ENCODE assay signal across 9 cellular contexts in the genomic region with DNA sequence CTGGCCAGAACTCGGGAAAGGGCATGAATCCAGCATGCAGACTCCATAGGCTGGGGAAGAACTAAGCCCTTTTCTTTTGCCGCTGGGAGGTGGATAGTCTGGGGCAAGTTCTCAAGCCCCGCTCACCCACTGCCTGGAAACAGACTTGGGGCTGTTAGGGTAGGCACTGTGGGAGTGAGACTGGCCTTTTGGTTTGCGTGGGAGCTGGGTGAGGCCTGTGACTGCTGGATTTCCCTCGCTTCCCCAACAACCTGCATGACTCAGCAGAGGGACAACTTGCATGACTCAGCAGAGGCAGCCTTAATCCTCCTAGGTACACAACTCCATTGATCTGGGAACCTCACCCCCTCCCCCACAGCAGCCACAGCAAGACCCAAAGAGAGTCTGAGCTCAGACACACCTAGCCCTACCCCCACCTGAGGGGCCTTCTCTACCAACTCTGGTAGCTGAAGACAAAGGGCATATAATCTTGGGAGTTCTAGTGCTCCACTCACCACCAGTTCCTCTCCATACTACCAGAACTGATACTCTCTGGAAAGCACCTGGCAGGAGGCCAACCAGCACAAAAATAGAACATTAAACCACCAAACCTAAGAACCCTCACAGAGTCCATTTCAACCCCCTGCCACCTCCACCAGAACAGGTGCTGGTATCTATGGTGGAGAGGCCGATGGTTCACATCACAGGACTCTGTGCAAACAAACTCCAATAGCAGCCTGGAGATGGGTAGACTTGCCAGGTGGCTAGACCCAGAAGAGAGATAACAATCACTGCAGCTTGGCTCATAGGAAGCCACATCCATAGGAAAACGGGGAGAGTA.
A peak's percentile ranks its signal among the peaks of the same experiment; 100 is the strongest.
DNase-seq lines count a peak whose midpoint lies in the region; ATAC-seq and TF ChIP-seq lines count a peak whose summit lies in the region.
"Had no signal": no experiment of that assay in that cellular context is flagged by ENCODE, and none has a peak within 500 bp of the region (broad histone marks: within the 10 kb centered on the region; RNA-seq: fewer than 3 reads in every experiment).

No MANE protein-coding gene starts in this region.

- no peak for TF ChIP-seq CTCF in body of pancreas (IDR thresholded peaks at IDR 0.05)
- TF ChIP-seq CTCF in GM13976 (IDR thresholded peaks at IDR 0.05; ENCODE audit: borderline replicate concordance, control extremely low read depth, extremely low read depth, insufficient read depth, missing control alignments), result no peak

- CTCF ChIA-PET in activated CD4-positive, alpha-beta memory T cell treated with anti-CD3 and anti-CD28 coated beads, Interleukin-2, amount 10 ng/mL, durations not matched to agents 7 days and 5 days (lab: Charles Lee), result no interaction called here

- H3K36me3 ChIP-seq in body of pancreas (replicated peaks in 1 of 2; ENCODE audit: insufficient read depth in 1 of 2, low read depth in 2 of 2), result no peaks in the 10 kb centered on the region

- in situ Hi-C loops in GM13976 (cut with MboI; ENCODE audit: low sequenced_read_pairs, unreplicated experiment), result no loop called here

- H3K4me1 ChIP-seq in body of pancreas, result no peaks in the 10 kb centered on the region

- no peaks in the 10 kb centered on the region for H3K36me3 Mint-ChIP-seq in activated CD4-positive, alpha-beta memory T cell treated with anti-CD3 and anti-CD28 coated beads, Interleukin-2, amount 10 ng/mL, durations not matched to agents 7 days and 5 days (ENCODE audit: low read depth)
- H3K36me3 Mint-ChIP-seq in effector memory CD8-positive, alpha-beta T cell (ENCODE audit: insufficient read depth), result no peaks in the 10 kb centered on the region

- no peak overlapping the region for H3K27ac ChIP-seq in body of pancreas
- H3K27ac ChIP-seq: SK-N-MC had no signal

- POLR2A ChIA-PET in activated CD4-positive, alpha-beta memory T cell treated with anti-CD3 and anti-CD28 coated beads, Interleukin-2, amount 10 ng/mL, durations not matched to agents 7 days and 5 days (lab: Charles Lee), result no interaction called here

- H3K27ac Mint-ChIP-seq in activated CD4-positive, alpha-beta memory T cell treated with anti-CD3 and anti-CD28 coated beads, Interleukin-2, amount 10 ng/mL, durations not matched to agents 7 days and 5 days, result no peak overlapping the region
- no peak overlapping the region for H3K27ac Mint-ChIP-seq in effector memory CD8-positive, alpha-beta T cell

- DNase-seq in NCI-H1105 (lab: John Stamatoyannopoulos, UW) (peak; percentile 19), body of pancreas (peak in 3 of 4 donors; percentile 21 to 26 (median 22)), GM13976 (ENCODE audit: low spot score) (no peak), ureter (ENCODE audit: low spot score) (no peak)
- no peak for DNase-seq in activated CD4-positive, alpha-beta memory T cell treated with anti-CD3 and anti-CD28 coated beads, Interleukin-2, amount 10 ng/mL, durations not matched to agents 7 days and 5 days
- DNase-seq in effector memory CD8-positive, alpha-beta T cell, result no peak

- no peaks in the 10 kb centered on the region for H3K9me3 Mint-ChIP-seq in activated CD4-positive, alpha-beta memory T cell treated with anti-CD3 and anti-CD28 coated beads, Interleukin-2, amount 10 ng/mL, durations not matched to agents 7 days and 5 days
- H3K9me3 Mint-ChIP-seq in effector memory CD8-positive, alpha-beta T cell, result peaks cover 0 to 2% of the 10 kb centered on the region in 2 donors

- H3K27me3 ChIP-seq in body of pancreas, result no peaks in the 10 kb centered on the region

- whole genome bisulfite sequencing in body of pancreas, 2 donors, result 74 to 76% methylated on average over 4 to 7 of the region's 7 CpGs

- ATAC-seq in GM18505 (IDR thresholded peaks at IDR 0.05; ENCODE audit: unreplicated experiment) (peak; percentile 61), HG02588 (IDR thresholded peaks at IDR 0.05; ENCODE audit: unreplicated experiment) (peak; percentile 76), body of pancreas (no peak)
- ATAC-seq in effector memory CD8-positive, alpha-beta T cell (replicated peaks), result no peak

- H3K4me3 ChIP-seq in body of pancreas, result no peak overlapping the region
- H3K4me3 ChIP-seq: SK-N-MC had no signal

- TF ChIP-seq POLR2A in GM18505 (IDR thresholded peaks at IDR 0.05; ENCODE audit: borderline replicate concordance, extremely low read depth, insufficient read depth, insufficient read length), result no peak
- TF ChIP-seq POLR2A in body of pancreas (IDR thresholded peaks at IDR 0.05), result no peak

- H3K4me1 Mint-ChIP-seq in activated CD4-positive, alpha-beta memory T cell treated with anti-CD3 and anti-CD28 coated beads, Interleukin-2, amount 10 ng/mL, durations not matched to agents 7 days and 5 days, result no peaks in the 10 kb centered on the region
- no peaks in the 10 kb centered on the region for H3K4me1 Mint-ChIP-seq in effector memory CD8-positive, alpha-beta T cell (ENCODE audit: low read depth in 2 of 2)

- intact Hi-C loops in body of pancreas (cut with DNase I), result no loop called here

- H3K9me3 ChIP-seq in body of pancreas, result no peaks in the 10 kb centered on the region

- H3K4me3 Mint-ChIP-seq in activated CD4-positive, alpha-beta memory T cell treated with anti-CD3 and anti-CD28 coated beads, Interleukin-2, amount 10 ng/mL, durations not matched to agents 7 days and 5 days, result no peak overlapping the region
- no peak overlapping the region for H3K4me3 Mint-ChIP-seq in effector memory CD8-positive, alpha-beta T cell

- H3K27me3 Mint-ChIP-seq in activated CD4-positive, alpha-beta memory T cell treated with anti-CD3 and anti-CD28 coated beads, Interleukin-2, amount 10 ng/mL, durations not matched to agents 7 days and 5 days, result peaks cover 8% of the 10 kb centered on the region
- H3K27me3 Mint-ChIP-seq in effector memory CD8-positive, alpha-beta T cell, result peaks cover 2 to 12% of the 10 kb centered on the region in 2 donors

Comparison
In these comparisons a context has a peak if more than half of its experiments do, and no peak if none do; other contexts are left out.
1. ATAC-seq: peak in GM18505 (single experiment) and HG02588 (single experiment); none in body of pancreas (single experiment) and effector memory CD8-positive, alpha-beta T cell (single experiment).
2. DNase-seq: peak in NCI-H1105 (single experiment) and body of pancreas (3 of 4); none in activated CD4-positive, alpha-beta memory T cell treated with anti-CD3 and anti-CD28 coated beads, Interleukin-2, amount 10 ng/mL, durations not matched to agents 7 days and 5 days (single experiment), GM13976 (single experiment), ureter (single experiment) and effector memory CD8-positive, alpha-beta T cell (0 of 3).